Comparison of ENCODE assay signal across 23 cellular contexts in the genomic region with DNA sequence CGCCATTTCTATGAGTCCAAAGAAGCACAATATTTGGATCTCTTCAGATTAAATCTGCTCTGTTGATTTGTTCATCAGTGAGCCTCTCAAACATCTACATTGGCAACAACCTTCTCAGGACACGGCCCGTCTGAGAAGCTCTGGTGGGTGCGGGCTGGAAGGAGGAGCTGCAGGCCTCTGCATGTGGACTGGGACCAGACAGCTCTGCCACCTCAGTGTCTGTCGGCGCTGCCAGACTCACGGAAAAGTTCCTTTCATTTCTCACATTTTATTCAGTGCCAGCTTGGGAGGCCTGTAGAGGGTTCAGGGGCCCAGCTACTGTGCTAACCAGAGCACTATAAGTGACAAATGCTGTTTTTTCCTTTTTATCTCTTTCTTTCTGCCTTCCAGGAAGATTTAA. TPM values are rescaled to one million over a fixed set of nuclear protein-coding genes. Genes with fewer than 3 reads are reported as not detected.
DNase-seq lines count a peak whose midpoint lies in the region; FAIRE-seq and TF ChIP-seq lines count a peak whose summit lies in the region.
"Had no signal": no experiment of that assay in that cellular context is flagged by ENCODE, and none has a peak within 500 bp of the region (broad histone marks: within the 10 kb centered on the region; RNA-seq: fewer than 3 reads in every experiment).

No MANE protein-coding gene starts in this region.

- no peaks in the 10 kb centered on the region for H3K36me3 Mint-ChIP-seq in brain
- H3K36me3 Mint-ChIP-seq: CD4-positive, CD25-positive, alpha-beta regulatory T cell had no signal

- H3K4me2 ChIP-seq in hepatocyte (peak overlapping the region; percentile 44), skeletal muscle satellite cell (ENCODE audit: low read length) (peak overlapping the region; percentile 59)

- TF ChIP-seq CTCF in brain (conservative IDR thresholded peaks at IDR 0.05) (no peak), hepatocyte (IDR thresholded peaks at IDR 0.05; ENCODE audit: poor library complexity) (no peak)

- H3K4me3 ChIP-seq in hepatocyte (no peak overlapping the region), skeletal muscle satellite cell (ENCODE audit: low read length) (peak overlapping the region; percentile 25), small intestine (ENCODE audit: low read depth in 1 of 2, low read length in 2 of 2) (no peak overlapping the region)
- H3K4me3 ChIP-seq: gastroesophageal sphincter, GM12878 had no signal

- no peak overlapping the region for H2AFZ ChIP-seq in hepatocyte

- peak overlapping the region in 2 of 5 experiments; percentile 16 to 55 for H3K4me3 Mint-ChIP-seq in brain
- H3K4me3 Mint-ChIP-seq: CD4-positive, CD25-positive, alpha-beta regulatory T cell; dendritic cell treated with granulocyte-macrophage colony-stimulating factor and Interleukin-4, amounts not matched to agents 40 ng/mL and 50 ng/mL, for 4 days; neural crest cell had no signal

- DNase-seq in C1 segment of cervical spinal cord (lab: John Stamatoyannopoulos, UW) = peak in 8 of 14 donors; percentile 4 to 33 (median 14)
- DNase-seq in hepatocyte (ENCODE audit: low spot score) = no peak
- DNase-seq in AML-193 (lab: John Stamatoyannopoulos, UW) = no peak
- DNase-seq in erythroblast (lab: John Stamatoyannopoulos, UW) = no peak
- DNase-seq in DMS53 treated with DMSO at 0.1 percent for 48 hours (lab: John Stamatoyannopoulos, UW; ENCODE audit: unreplicated experiment) = no peak
- no peak for DNase-seq in small intestine
- DNase-seq: activated CD8-positive, alpha-beta memory T cell treated with anti-CD3 and anti-CD28 coated beads, Interleukin-2, amount 50 U/mL, for 4 hours; brain microvascular endothelial cell; CD4-positive, CD25-positive, alpha-beta regulatory T cell; kidney glomerular epithelial cell; MM.1S; NCI-H2171 treated with DMSO at 0.1 percent for 48 hours; NCI-H748 treated with DMSO at 0.1 percent for 48 hours; T-helper 2 cell had no signal

- 69% methylated on average over 7 of the region's 7 CpGs for WGBS in hepatocyte (ENCODE audit: low lambda C conversion rate, missing lambda C conversion rate)
- WGBS in small intestine, 3 donors = 59 to 72% (median 64%) methylated on average over 7 of the region's 7 CpGs

- no peaks in the 10 kb centered on the region for H3K36me3 ChIP-seq in hepatocyte (replicated peaks; ENCODE audit: insufficient read depth, low read depth)
- H3K36me3 ChIP-seq in skeletal muscle satellite cell (ENCODE audit: insufficient read depth, low read length) = no peaks in the 10 kb centered on the region
- no peaks in the 10 kb centered on the region for H3K36me3 ChIP-seq in small intestine (ENCODE audit: control insufficient read depth in 2 of 2, insufficient read depth in 2 of 2, low read length in 2 of 2)
- H3K36me3 ChIP-seq: brain microvascular endothelial cell, gastroesophageal sphincter had no signal

- H3K27me3 Mint-ChIP-seq in brain = no peaks in the 10 kb centered on the region
- H3K27me3 Mint-ChIP-seq: dendritic cell treated with granulocyte-macrophage colony-stimulating factor and Interleukin-4, amounts not matched to agents 40 ng/mL and 50 ng/mL, for 4 days had no signal

- no peaks in the 10 kb centered on the region for H4K20me1 ChIP-seq in hepatocyte (ENCODE audit: insufficient read depth, poor library complexity, severe bottlenecking)

- H3K4me1 ChIP-seq in hepatocyte (ENCODE audit: insufficient read depth) (peaks cover 7% of the 10 kb centered on the region), skeletal muscle satellite cell (ENCODE audit: control insufficient read depth, insufficient read depth, low read length) (peaks cover 10% of the 10 kb centered on the region), small intestine (ENCODE audit: control insufficient read depth in 2 of 2, insufficient read depth in 1 of 2, low read depth in 1 of 2, low read length in 1 of 2) (peaks cover 0 to 10% of the 10 kb centered on the region in 2 donors)
- H3K4me1 ChIP-seq: gastroesophageal sphincter had no signal

- peaks cover 29% of the 10 kb centered on the region for H3K4me1 Mint-ChIP-seq in brain
- H3K4me1 Mint-ChIP-seq: CD4-positive, CD25-positive, alpha-beta regulatory T cell; neural crest cell had no signal

- no peak for FAIRE-seq in small intestine (lab: Jason Lieb, UNC)
- FAIRE-seq: GM12878, GM19239 had no signal

- H3K27me3 ChIP-seq in hepatocyte (no peaks in the 10 kb centered on the region), skeletal muscle satellite cell (ENCODE audit: control insufficient read depth, insufficient read depth, low read length) (no peaks in the 10 kb centered on the region), small intestine (ENCODE audit: control insufficient read depth in 2 of 2, insufficient read depth in 2 of 2, low read length in 2 of 2) (no peaks in the 10 kb centered on the region)
- H3K27me3 ChIP-seq: brain microvascular endothelial cell, gastroesophageal sphincter had no signal

- peaks cover 0 to 3% (median 3%) of the 10 kb centered on the region in 5 experiments for H3K9me3 Mint-ChIP-seq in brain
- H3K9me3 Mint-ChIP-seq: activated T-helper 2 cell treated with anti-CD3 and anti-CD28 coated beads, Interferon-gamma antibody, Interleukin-2, Interleukin-4, amounts not matched to agents 10 μg/mL and 5 μg/mL and 100 μg/mL, durations not matched to agents 14 hours and 24 hours and 36 hours; CD4-positive, CD25-positive, alpha-beta regulatory T cell; dendritic cell treated with granulocyte-macrophage colony-stimulating factor and Interleukin-4, amounts not matched to agents 40 ng/mL and 50 ng/mL, for 4 days; neural crest cell had no signal

- no peaks in the 10 kb centered on the region for H3K79me2 ChIP-seq in hepatocyte

- H3K9me3 ChIP-seq in hepatocyte (ENCODE audit: low read depth) (no peaks in the 10 kb centered on the region), skeletal muscle satellite cell (replicated peaks; ENCODE audit: low read length) (no peaks in the 10 kb centered on the region), small intestine (ENCODE audit: control insufficient read depth, low read depth) (no peaks in the 10 kb centered on the region)
- H3K9me3 ChIP-seq: gastroesophageal sphincter had no signal

- TF ChIP-seq POLR2A in erythroblast (IDR thresholded peaks at IDR 0.05; ENCODE audit: low read length) = no peak

- no peaks in the 10 kb centered on the region for H3K9me2 ChIP-seq in hepatocyte (replicated peaks; ENCODE audit: insufficient read depth)

- peak overlapping the region; percentile 59 for H3K9ac ChIP-seq in skeletal muscle satellite cell (ENCODE audit: low read depth, low read length)

- H3K27ac ChIP-seq in hepatocyte = peak overlapping the region; percentile 70
- H3K27ac ChIP-seq in small intestine (ENCODE audit: low read depth in 1 of 2, low read length in 1 of 2) = no peak overlapping the region
- H3K27ac ChIP-seq: brain microvascular endothelial cell, gastroesophageal sphincter had no signal

- peak overlapping the region in 4 of 5 experiments; percentile 76 to 90 (median 84) for H3K27ac Mint-ChIP-seq in brain
- H3K27ac Mint-ChIP-seq: activated T-helper 2 cell treated with anti-CD3 and anti-CD28 coated beads, Interferon-gamma antibody, Interleukin-2, Interleukin-4, amounts not matched to agents 10 μg/mL and 5 μg/mL and 100 μg/mL, durations not matched to agents 14 hours and 24 hours and 36 hours; CD4-positive, CD25-positive, alpha-beta regulatory T cell; dendritic cell treated with granulocyte-macrophage colony-stimulating factor and Interleukin-4, amounts not matched to agents 40 ng/mL and 50 ng/mL, for 4 days had no signal

RNA-seq across cellular contexts. Expression of a gene that starts 23.0 kb away (rescaled TPM):
- polyA plus RNA-seq in brain (ENCODE audit: insufficient read depth, low read depth, low replicate concordance) (40.9 TPM), hepatocyte (11.7 and 17.5 TPM in 2 replicates), small intestine (100 to 1,000 TPM in 1 of 3 donors, 10 to 100 TPM in 2; 11.9 to 146 (median 83.0) TPM)
- total RNA-seq in hepatocyte = 17.7 and 20.8 TPM in 2 replicates
- total RNA-seq in skeletal muscle satellite cell (2012; rRNA removed) = 0.44 and 1.0 TPM in 2 replicates
- total RNA-seq: H4, neural crest cell had no signal

Comparison
In these comparisons a context has a peak if more than half of its experiments do, and no peak if none do; other contexts are left out.
1. DNase-seq: peak in C1 segment of cervical spinal cord (8 of 14); none in hepatocyte (single experiment), AML-193 (0 of 2), erythroblast (0 of 2), DMS53 treated with DMSO at 0.1 percent for 48 hours (single experiment) and small intestine (single experiment).